ENCODE assay signal across 1 cellular context in genomic region chr7:65390588-65390987, GRCh38.
TF ChIP-seq lines count a peak whose summit lies in the region.

No MANE protein-coding gene starts in this region.

TF ChIP-seq in K562, 482 proteins besides CTCF, POLR2A, EP300 and RAD21 (continued from another document):
- TF ChIP-seq CBFA2T3 (IDR thresholded peaks at IDR 0.05) (no peak), MAFG (tag; conservative IDR thresholded peaks at IDR 0.05) (no peak), NFIC (IDR thresholded peaks at IDR 0.05) (no peak)
TF ChIP-seq in K562: peak in this region for 0.
